ENCODE assay signal across 16 cellular contexts in genomic region chr1:205360166-205360565, GRCh38. TPM values are rescaled to one million over a fixed set of nuclear protein-coding genes. Genes with fewer than 3 reads are reported as not detected.
DNase-seq lines count a peak whose midpoint lies in the region; ATAC-seq, FAIRE-seq and TF ChIP-seq lines count a peak whose summit lies in the region.
"Had no signal": no experiment of that assay in that cellular context is flagged by ENCODE, and none has a peak within 500 bp of the region (broad histone marks: within the 10 kb centered on the region; RNA-seq: fewer than 3 reads in every experiment).

No MANE protein-coding gene starts in this region.

- no peak overlapping the region for H2AK5ac ChIP-seq in H1 (ENCODE audit: low read depth, low read length)
- H2AK5ac ChIP-seq in trophoblast cell (ENCODE audit: low read length) = no peak overlapping the region

- no peak overlapping the region for H3K56ac ChIP-seq in H1 (replicated peaks; ENCODE audit: insufficient read length, low read depth, low read length)

- no peak overlapping the region for H3K4me3 ChIP-seq in GM23338
- H3K4me3 ChIP-seq in H1 (ENCODE audit: extremely low read depth in 1 of 4, insufficient read depth in 2 of 4, low read depth in 3 of 4, low read length in 4 of 4) = no peak overlapping the region
- H3K4me3 ChIP-seq in trophoblast cell (ENCODE audit: low read depth, low read length) = no peak overlapping the region
- no peak overlapping the region for H3K4me3 ChIP-seq in effector memory CD4-positive, alpha-beta T cell (ENCODE audit: insufficient read depth, low read depth, low read length, poor library complexity, severe bottlenecking)
- H3K4me3 ChIP-seq: Peyer's patch, vagina had no signal

- H3K27ac Mint-ChIP-seq in GM23338 = no peak overlapping the region
- H3K27ac Mint-ChIP-seq: T-cell had no signal

- H3K9ac ChIP-seq in H1 (replicated peaks in 1 of 4; ENCODE audit: extremely low read depth in 1 of 4, low read depth in 3 of 4, low read length in 3 of 4) (no peak overlapping the region), trophoblast cell (ENCODE audit: low read length) (no peak overlapping the region)

- no peak for TF ChIP-seq RAD21 in H1 (IDR thresholded peaks at IDR 0.05 in 1 of 2, conservative IDR thresholded peaks at IDR 0.05 in 1 of 2; ENCODE audit: low read depth in 2 of 2, low read length in 2 of 2)

- peaks cover 40% of the 10 kb centered on the region for H3K4me1 Mint-ChIP-seq in GM23338
- H3K4me1 Mint-ChIP-seq: T-cell had no signal

- peaks cover 45% of the 10 kb centered on the region for H3K4me1 ChIP-seq in GM23338 (ENCODE audit: insufficient read depth)
- H3K4me1 ChIP-seq in H1 (replicated peaks in 1 of 4; ENCODE audit: control insufficient read depth in 3 of 4, insufficient read depth in 4 of 4, low read length in 3 of 4) = peaks cover 6 to 16% (median 8%) of the 10 kb centered on the region in 4 experiments
- H3K4me1 ChIP-seq in trophoblast cell (ENCODE audit: control insufficient read depth in 1 of 2, insufficient read depth in 2 of 2, low read length in 2 of 2) = no peaks in the 10 kb centered on the region
- H3K4me1 ChIP-seq in effector memory CD4-positive, alpha-beta T cell (ENCODE audit: control insufficient read depth, insufficient read depth, low read length, poor library complexity, severe bottlenecking) = no peaks in the 10 kb centered on the region

- 0 out of 2 replicates have a peak overlapping the region, but pooled peaks have one; percentile 20 for H2BK5ac ChIP-seq in H1 (ENCODE audit: low read depth, low read length)
- H2BK5ac ChIP-seq in trophoblast cell (ENCODE audit: low read depth, low read length, poor library complexity) = no peak overlapping the region

- POLR2A ChIA-PET in H1 (lab: Charles Lee; ENCODE audit: partially characterized antibody) = interaction anchor here (1.2 kb wide), 1 partner anchor 96 kb away, joined by 3 read pairs; no protein-coding TSS in a partner anchor

- H3K9me3 Mint-ChIP-seq in GM23338 = no peaks in the 10 kb centered on the region
- H3K9me3 Mint-ChIP-seq: T-cell had no signal

- H4K20me1 ChIP-seq in GM23338 (replicated peaks; ENCODE audit: insufficient read depth) (no peaks in the 10 kb centered on the region), H1 (replicated peaks in 1 of 2; ENCODE audit: control insufficient read depth in 1 of 2, insufficient read depth in 2 of 2, low read length in 2 of 2) (no peaks in the 10 kb centered on the region)

- no peak overlapping the region for H4K5ac ChIP-seq in H1 (ENCODE audit: insufficient read length, low read depth, low read length)

- no peaks in the 10 kb centered on the region for H3K9me2 ChIP-seq in GM23338 (ENCODE audit: insufficient read depth)

- peaks cover 6% of the 10 kb centered on the region for H3K27me3 Mint-ChIP-seq in GM23338 (ENCODE audit: insufficient read depth, low read depth, poor library complexity)

- H3K27ac ChIP-seq in GM23338 (ENCODE audit: low read depth) = no peak overlapping the region
- no peak overlapping the region for H3K27ac ChIP-seq in H1 (ENCODE audit: low read depth, low read length)
- H3K27ac ChIP-seq in trophoblast cell (ENCODE audit: low read depth, low read length) = no peak overlapping the region
- no peak overlapping the region for H3K27ac ChIP-seq in effector memory CD4-positive, alpha-beta T cell (ENCODE audit: insufficient read depth, low read length, poor library complexity, severe bottlenecking)
- H3K27ac ChIP-seq: Peyer's patch, vagina had no signal

- no peak overlapping the region for H3K23ac ChIP-seq in H1 (ENCODE audit: insufficient read length)
- no peak overlapping the region for H3K23ac ChIP-seq in trophoblast cell (ENCODE audit: low read length)

- no peak overlapping the region for H3K4me3 Mint-ChIP-seq in GM23338
- H3K4me3 Mint-ChIP-seq: T-cell had no signal

- H3K23me2 ChIP-seq in H1 (ENCODE audit: low read depth, low read length) = no peaks in the 10 kb centered on the region

- H4K12ac ChIP-seq in trophoblast cell (ENCODE audit: low read depth, low read length) = no peak overlapping the region

- H2BK12ac ChIP-seq in H1 (ENCODE audit: low read depth, low read length) (no peak overlapping the region), trophoblast cell (ENCODE audit: low read length) (no peak overlapping the region)

- no peaks in the 10 kb centered on the region for H3K79me1 ChIP-seq in H1 (ENCODE audit: low read depth, low read length)
- H3K79me1 ChIP-seq in trophoblast cell (ENCODE audit: low read length) = no peaks in the 10 kb centered on the region

- FAIRE-seq in H1 (lab: Jason Lieb, UNC) = no peak

- H3K36me3 ChIP-seq in GM23338 (ENCODE audit: insufficient read depth) = no peaks in the 10 kb centered on the region
- H3K36me3 ChIP-seq in H1 (ENCODE audit: control insufficient read depth in 2 of 4, insufficient read depth in 4 of 4, low read length in 3 of 4) = no peaks in the 10 kb centered on the region
- H3K36me3 ChIP-seq in trophoblast cell (ENCODE audit: control insufficient read depth in 1 of 2, insufficient read depth in 2 of 2, low read length in 2 of 2) = no peaks in the 10 kb centered on the region
- H3K36me3 ChIP-seq in effector memory CD4-positive, alpha-beta T cell (ENCODE audit: control insufficient read depth, insufficient read depth, low read length) = no peaks in the 10 kb centered on the region
- H3K36me3 ChIP-seq: Peyer's patch, vagina had no signal

- H3K18ac ChIP-seq in H1 (ENCODE audit: extremely low read depth, low read length) (no peak overlapping the region; the same call in 1 of the 2 replicates), trophoblast cell (ENCODE audit: low read length) (no peak overlapping the region)

- CTCF ChIA-PET in H1 (lab: Charles Lee; ENCODE audit: partially characterized antibody) = interaction anchor here (0.9 to 16.3 kb wide), 8 partner anchors 12 to 164 kb away, joined by 3 to 207 read pairs (median 5); no protein-coding TSS in a partner anchor

- H4K8ac ChIP-seq in H1 (ENCODE audit: extremely low read depth, insufficient read depth, low read length) (no peak overlapping the region), trophoblast cell (ENCODE audit: low read depth, low read length) (no peak overlapping the region)

- H3F3A ChIP-seq in GM23338 (replicated peaks; ENCODE audit: low read depth) = peaks cover 17% of the 10 kb centered on the region; the same call in 1 of the 2 replicates

- H3K4me2 ChIP-seq in GM23338 = no peak overlapping the region
- no peak overlapping the region for H3K4me2 ChIP-seq in H1 (ENCODE audit: insufficient read depth in 1 of 2, low read depth in 2 of 2, low read length in 2 of 2)
- H3K4me2 ChIP-seq in trophoblast cell (ENCODE audit: low read length) = no peak overlapping the region

- no peak for TF ChIP-seq EP300 in H1 (IDR thresholded peaks at IDR 0.05; ENCODE audit: borderline replicate concordance in 1 of 2, low read depth in 2 of 2, low read length in 2 of 2)

- H3K27me3 ChIP-seq in GM23338 (ENCODE audit: insufficient read depth) (no peaks in the 10 kb centered on the region), H1 (replicated peaks in 1 of 4; ENCODE audit: control insufficient read depth in 3 of 4, extremely low read depth in 1 of 4, insufficient read depth in 3 of 4, low read length in 3 of 4) (no peaks in the 10 kb centered on the region), trophoblast cell (ENCODE audit: insufficient read depth, low read length) (no peaks in the 10 kb centered on the region)
- H3K27me3 ChIP-seq in effector memory CD4-positive, alpha-beta T cell (replicated peaks; ENCODE audit: control insufficient read depth, insufficient read depth, low read length, poor library complexity, severe bottlenecking) = no peaks in the 10 kb centered on the region
- H3K27me3 ChIP-seq: Peyer's patch, vagina had no signal

- H3K14ac ChIP-seq in H1 (ENCODE audit: insufficient read length) (no peak overlapping the region), trophoblast cell (ENCODE audit: low read length) (no peak overlapping the region)

- TF ChIP-seq POLR2A in H1 (IDR thresholded peaks at IDR 0.05; ENCODE audit: control extremely low read depth in 1 of 2, low read depth in 2 of 2, low read length in 2 of 2) = no peak

- no peak for DNase-seq in GM23338 (ENCODE audit: low spot score)
- peak; percentile 96 for DNase-seq in NCI-H82 (lab: John Stamatoyannopoulos, UW)
- no peak for DNase-seq in H1 (ENCODE audit: low read depth in 1 of 2, low spot score in 2 of 2)
- no peak for DNase-seq in trophoblast cell
- DNase-seq in effector memory CD4-positive, alpha-beta T cell = no peak
- DNase-seq: activated CD4-positive, CD25-positive, alpha-beta regulatory T cell; activated gamma-delta T cell; effector CD4-positive, alpha-beta T cell; Peyer's patch; stimulated activated CD4-positive, alpha-beta T cell treated with anti-CD3 and anti-CD28 coated beads, Interleukin-4, amount 100 ng/mL, for 1 hour; T-cell had no signal

- TF ChIP-seq CTCF in GM23338 (conservative IDR thresholded peaks at IDR 0.05; ENCODE audit: low read depth in 2 of 2) = no peak
- no peak for TF ChIP-seq CTCF in H1 (IDR thresholded peaks at IDR 0.05; ENCODE audit: control extremely low read depth in 1 of 3, insufficient read depth in 1 of 3, low read depth in 1 of 3, low read length in 3 of 3)

- H3K79me2 ChIP-seq in GM23338 (replicated peaks; ENCODE audit: insufficient read depth) = no peaks in the 10 kb centered on the region
- no peaks in the 10 kb centered on the region for H3K79me2 ChIP-seq in H1 (ENCODE audit: control insufficient read depth in 1 of 2, insufficient read depth in 2 of 2, low read length in 2 of 2)
- H3K79me2 ChIP-seq in trophoblast cell (ENCODE audit: control insufficient read depth, insufficient read depth, low read length, poor library complexity) = no peaks in the 10 kb centered on the region

- ATAC-seq in GM23338 (no peak; the same call in 2 of the 3 replicates), HG03378 (IDR thresholded peaks at IDR 0.05; ENCODE audit: unreplicated experiment) (no peak), HG02885 (IDR thresholded peaks at IDR 0.05; ENCODE audit: poor library complexity, unreplicated experiment) (no peak), HG03457 (IDR thresholded peaks at IDR 0.05; ENCODE audit: unreplicated experiment) (no peak)
- ATAC-seq: T-cell had no signal

- H2BK120ac ChIP-seq in H1 (replicated peaks; ENCODE audit: low read depth, low read length) (no peak overlapping the region), trophoblast cell (ENCODE audit: insufficient read depth, low read length, poor library complexity) (peak overlapping the region; percentile 6)

- no peak overlapping the region for H2BK15ac ChIP-seq in H1 (ENCODE audit: low read length)

- H3K36me3 Mint-ChIP-seq in GM23338 (ENCODE audit: low read depth) = no peaks in the 10 kb centered on the region
- H3K36me3 Mint-ChIP-seq: T-cell had no signal

- H2BK20ac ChIP-seq in H1 (ENCODE audit: low read length) = peak overlapping the region; percentile 36; the same call in 1 of the 2 replicates

- H4K91ac ChIP-seq in H1 (replicated peaks; ENCODE audit: insufficient read length, low read length) (no peak overlapping the region), trophoblast cell (ENCODE audit: low read depth, low read length) (no peak overlapping the region)

- no peaks in the 10 kb centered on the region for H3K9me3 ChIP-seq in H1 (ENCODE audit: insufficient read depth in 2 of 2, low read depth in 1 of 2, low read length in 1 of 2)
- no peaks in the 10 kb centered on the region for H3K9me3 ChIP-seq in trophoblast cell (ENCODE audit: insufficient read depth, low read depth, low read length)
- no peaks in the 10 kb centered on the region for H3K9me3 ChIP-seq in effector memory CD4-positive, alpha-beta T cell (ENCODE audit: control insufficient read depth, low read length)
- H3K9me3 ChIP-seq: Peyer's patch, vagina had no signal

- WGBS in H1 (ENCODE audit: extremely low coverage in 1 of 2, insufficient coverage in 1 of 2, insufficient read length in 1 of 2, insufficient replicate concordance in 2 of 2, low coverage in 1 of 2, low lambda C conversion rate in 2 of 2, missing lambda C conversion rate in 1 of 2), 2 experiments = 80% methylated on average over 8 of the region's 8 CpGs; no CpG with 5 or more reads in 1 of the 2 experiments
- no CpG with 5 or more reads among the region's 8 CpGs for WGBS in trophoblast cell (ENCODE audit: extremely low coverage, insufficient coverage, insufficient read length)

- H2AFZ ChIP-seq in GM23338 = peak overlapping the region; percentile 94
- peak overlapping the region; percentile 77; the same call in 1 of the 2 replicates for H2AFZ ChIP-seq in H1 (ENCODE audit: low read length)
- H2AFZ ChIP-seq in trophoblast cell (ENCODE audit: insufficient read depth, low read length, poor library complexity) = no peak overlapping the region

- no peak overlapping the region for H3K4ac ChIP-seq in H1 (replicated peaks; ENCODE audit: insufficient read length, low read depth, low read length)
- no peak overlapping the region for H3K4ac ChIP-seq in trophoblast cell (ENCODE audit: low read depth, low read length)

RNA-seq across cellular contexts. Expression of gene KLHDC8A, which starts 3.4 kb away (rescaled TPM):
- 2.4 and 2.8 TPM in 2 replicates for total RNA-seq in GM23338 (2014; rRNA removed; shearing (Covaris generic))
- polyA plus RNA-seq in GM23338 (2016; fragmentation: Nextera tagmentation; extraction: Ambion mirVana) = 1.3 and 1.7 TPM in 2 replicates
- total RNA-seq in H1 (2021; fragmentation: NEBNext Ultra II Directional; extraction: Animal tissue kit (Norgen Biotek cat#: 25700)) = 2.5 and 3.4 TPM in 2 replicates
- polyA plus RNA-seq in H1 (2011; rRNA removed) = 1.9 and 2.5 TPM in 2 replicates
- polyA plus RNA-seq in H1 (2011; cell fraction: cytosol; rRNA removed) = 2.4 TPM
- 2.4 TPM for polyA plus RNA-seq in H1 (2011; cell fraction: nucleus; rRNA removed)
- 0.83 to 2.1 TPM (median 1.5 TPM) in 4 replicates for polyA plus RNA-seq in H1 (2012, experiment 1 of 2)
- polyA plus RNA-seq in H1 (2012, experiment 2 of 2) = 1.4 TPM
- polyA plus RNA-seq in H1 (2013, experiment 1 of 2) = 3.5 TPM
- polyA plus RNA-seq in H1 (2013, experiment 2 of 2) = 3.8 TPM
- 2.5 and 4.2 TPM in 2 replicates for polyA minus RNA-seq in H1 (2011; rRNA and poly(A)+ RNA removed)
- 1.4 TPM for polyA minus RNA-seq in H1 (2011; cell fraction: cytosol; rRNA and poly(A)+ RNA removed)
- polyA minus RNA-seq in H1 (2011; cell fraction: nucleus; rRNA and poly(A)+ RNA removed) = 1.00 TPM
- 3.6 TPM in 2 replicates for polyA plus RNA-seq in trophoblast cell (2013)
- total RNA-seq: left lobe of liver, Peyer's patch, vagina had no signal

RNA-seq across cellular contexts. Expression of gene NUAK2, which starts 38.6 kb away (rescaled TPM):
- total RNA-seq in GM23338 (2014; rRNA removed; shearing (Covaris generic)) = 10.4 and 15.3 TPM in 2 replicates
- 7.7 and 7.8 TPM in 2 replicates for polyA plus RNA-seq in GM23338 (2016; fragmentation: Nextera tagmentation; extraction: Ambion mirVana)
- total RNA-seq in H1 (2021; fragmentation: NEBNext Ultra II Directional; extraction: Animal tissue kit (Norgen Biotek cat#: 25700)) = 12.7 and 12.9 TPM in 2 replicates
- polyA plus RNA-seq in H1 (2011; rRNA removed) = 9.4 and 14.5 TPM in 2 replicates
- 8.0 TPM for polyA plus RNA-seq in H1 (2011; cell fraction: cytosol; rRNA removed)
- 13.3 TPM for polyA plus RNA-seq in H1 (2011; cell fraction: nucleus; rRNA removed)
- 13.2 to 13.7 TPM (median 13.5 TPM) in 4 replicates for polyA plus RNA-seq in H1 (2012, experiment 1 of 2)
- polyA plus RNA-seq in H1 (2012, experiment 2 of 2) = 12.2 TPM
- 5.4 TPM for polyA plus RNA-seq in H1 (2013, experiment 1 of 2)
- polyA plus RNA-seq in H1 (2013, experiment 2 of 2) = 5.1 TPM
- polyA minus RNA-seq in H1 (2011; rRNA and poly(A)+ RNA removed) = 12.4 and 13.8 TPM in 2 replicates
- polyA minus RNA-seq in H1 (2011; cell fraction: cytosol; rRNA and poly(A)+ RNA removed) = 15.0 TPM
- 13.2 TPM for polyA minus RNA-seq in H1 (2011; cell fraction: nucleus; rRNA and poly(A)+ RNA removed)
- polyA plus RNA-seq in trophoblast cell (2013) = 20.4 and 22.1 TPM in 2 replicates
